In genomic region chr2:71683070-71683469, GRCh38 we compare ENCODE assay signal across 30 cellular contexts.
A peak's percentile ranks its signal among the peaks of the same experiment; 100 is the strongest.
DNase-seq lines count a peak whose midpoint lies in the region; ATAC-seq and FAIRE-seq lines count a peak whose summit lies in the region.
"Had no signal": no experiment of that assay in that cellular context is flagged by ENCODE, and none has a peak within 500 bp of the region (broad histone marks: within the 10 kb centered on the region; RNA-seq: fewer than 3 reads in every experiment).

No MANE protein-coding gene starts in this region.

- no peak for FAIRE-seq in RCC 7860 (lab: Jason Lieb, UNC)
- FAIRE-seq: A549, GM19239, small intestine had no signal

- ATAC-seq in HG03175 (IDR thresholded peaks at IDR 0.05; ENCODE audit: unreplicated experiment) = no peak
- ATAC-seq: A549; activated CD4-positive, CD25-positive, alpha-beta regulatory T cell treated with anti-CD3 and anti-CD28 coated beads, Interleukin-2, amount 50 U/mL, for 24 hours; activated naive CD8-positive, alpha-beta T cell treated with anti-CD3 and anti-CD28 coated beads, Interleukin-2, amount 50 U/mL, for 24 hours; CD8-positive, alpha-beta T cell; left lung; stimulated activated naive CD8-positive, alpha-beta T cell treated with anti-CD3 and anti-CD28 coated beads, Interleukin-15, amount 100 ng/mL, for 72 hours had no signal

- DNase-seq in NCI-H146 (lab: John Stamatoyannopoulos, UW) (peak; percentile 37), NCI-H146 treated with DMSO at 0.1 percent for 48 hours (lab: John Stamatoyannopoulos, UW; ENCODE audit: unreplicated experiment) (no peak), COLO668 (lab: John Stamatoyannopoulos, UW; ENCODE audit: unreplicated experiment) (peak; percentile 33), NCI-H345 treated with DMSO at 0.1 percent for 48 hours (lab: John Stamatoyannopoulos, UW; ENCODE audit: unreplicated experiment) (peak; percentile 56), mesenteric fat pad (ENCODE audit: low spot score) (peak; percentile 65), activated gamma-delta T cell (lab: John Stamatoyannopoulos, UW) (no peak), RCC 7860 (ENCODE audit: low spot score) (no peak)
- DNase-seq: activated CD4-positive, alpha-beta memory T cell treated with anti-CD3 and anti-CD28 coated beads, Interleukin-2, amount 10 ng/mL, durations not matched to agents 7 days and 5 days; activated naive CD8-positive, alpha-beta T cell treated with anti-CD3 and anti-CD28 coated beads, Interleukin-2, amount 50 U/mL, for 24 hours; CD8-positive, alpha-beta T cell; central memory CD4-positive, alpha-beta T cell; dermis blood vessel endothelial cell; DMS153; H7; IMR-90; mesendoderm; NCI-H1092 treated with DMSO at 0.1 percent for 48 hours; NCI-H2107; NCI-H526 treated with DMSO at 0.1 percent for 48 hours; nucleus accumbens; SK-N-SH; small intestine; stimulated activated CD4-positive, alpha-beta T cell treated with anti-CD3 and anti-CD28 coated beads, Interleukin-1b, Interleukin-23, amount 100 ng/mL, for 48 hours; stimulated activated CD8-positive, alpha-beta memory T cell treated with anti-CD3 and anti-CD28 coated beads, Interleukin-4, amount 100 ng/mL, for 48 hours; stimulated activated naive CD8-positive, alpha-beta T cell treated with anti-CD3 and anti-CD28 coated beads, Interleukin-15, amount 100 ng/mL, for 72 hours had no signal

Comparison
In these comparisons a context has a peak if more than half of its experiments do, and no peak if none do; other contexts are left out.
1. DNase-seq: peak in NCI-H146 (single experiment), COLO668 (single experiment), NCI-H345 treated with DMSO at 0.1 percent for 48 hours (single experiment) and mesenteric fat pad (single experiment); none in NCI-H146 treated with DMSO at 0.1 percent for 48 hours (single experiment), activated gamma-delta T cell (single experiment) and RCC 7860 (single experiment).